In the genomic region with DNA sequence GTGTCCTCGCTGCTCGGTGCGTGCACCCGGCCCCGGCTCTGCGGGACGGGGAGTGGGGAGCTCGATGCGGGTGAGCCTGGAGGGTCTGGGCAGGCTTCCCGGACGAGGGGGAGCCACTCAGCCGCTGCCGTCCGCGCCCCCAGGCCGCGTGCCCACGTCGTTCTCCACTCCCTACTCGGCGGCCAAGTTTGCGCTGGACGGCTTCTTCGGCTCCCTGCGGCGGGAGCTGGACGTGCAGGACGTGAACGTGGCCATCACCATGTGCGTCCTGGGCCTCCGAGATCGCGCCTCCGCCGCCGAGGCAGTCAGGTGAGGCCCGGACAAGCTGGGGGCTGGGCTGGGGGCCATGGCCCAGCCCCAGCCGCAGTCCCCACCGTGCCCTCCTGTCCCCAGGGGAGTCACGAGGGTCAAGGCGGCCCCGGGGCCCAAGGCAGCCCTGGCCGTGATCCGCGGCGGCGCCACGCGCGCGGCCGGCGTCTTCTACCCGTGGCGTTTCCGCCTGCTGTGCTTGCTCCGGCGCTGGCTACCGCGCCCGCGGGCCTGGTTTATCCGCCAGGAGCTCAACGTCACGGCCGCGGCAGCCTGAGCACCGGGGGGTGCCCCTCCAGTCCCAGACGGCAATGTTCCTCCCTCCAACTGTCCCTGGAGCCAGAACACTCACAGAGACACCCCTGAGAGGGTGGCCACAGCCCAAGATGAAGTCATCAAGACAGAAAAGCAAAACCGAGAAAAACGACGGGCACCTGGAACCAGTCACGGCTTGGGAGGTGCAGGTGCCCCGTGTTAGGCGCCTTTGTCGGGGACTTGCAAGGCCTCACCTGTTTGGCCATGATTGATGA, we compare ENCODE assay signal across 2 cellular contexts.
A peak's percentile ranks its signal among the peaks of the same experiment; 100 is the strongest.
TF ChIP-seq lines count a peak whose summit lies in the region.

No MANE protein-coding gene starts in this region.

TF ChIP-seq in A549, 52 proteins besides CTCF, POLR2A, EP300 and RAD21:
- TF ChIP-seq, protein P1, sequence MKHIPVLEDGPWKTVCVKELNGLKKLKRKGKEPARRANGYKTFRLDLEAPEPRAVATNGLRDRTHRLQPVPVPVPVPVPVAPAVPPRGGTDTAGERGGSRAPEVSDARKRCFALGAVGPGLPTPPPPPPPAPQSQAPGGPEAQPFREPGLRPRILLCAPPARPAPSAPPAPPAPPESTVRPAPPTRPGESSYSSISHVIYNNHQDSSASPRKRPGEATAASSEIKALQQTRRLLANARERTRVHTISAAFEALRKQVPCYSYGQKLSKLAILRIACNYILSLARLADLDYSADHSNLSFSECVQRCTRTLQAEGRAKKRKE (CRISPR knock-in tag; IDR thresholded peaks at IDR 0.05; ENCODE audit: low read depth) = no peak
- peak; percentile 98 for TF ChIP-seq ZFP36 (IDR thresholded peaks at IDR 0.05; ENCODE audit: borderline replicate concordance, partially characterized antibody)

TF ChIP-seq in IMR-90, 13 proteins besides CTCF, POLR2A, EP300 and RAD21:
- TF ChIP-seq MAFK (IDR thresholded peaks at IDR 0.05; ENCODE audit: low read depth, low read length) (no peak), FOS (IDR thresholded peaks at IDR 0.05; ENCODE audit: low read depth, low read length) (no peak), MXI1 (IDR thresholded peaks at IDR 0.05; ENCODE audit: borderline replicate concordance, low read depth, low read length) (no peak), NFE2L2 (IDR thresholded peaks at IDR 0.05; ENCODE audit: low read depth, low read length) (no peak), CHD1 (IDR thresholded peaks at IDR 0.05; ENCODE audit: low read depth, low read length) (no peak), CEBPB (IDR thresholded peaks at IDR 0.05; ENCODE audit: low read depth, low read length) (no peak), RCOR1 (IDR thresholded peaks at IDR 0.05; ENCODE audit: insufficient replicate concordance, low read length) (no peak), MAZ (IDR thresholded peaks at IDR 0.05; ENCODE audit: borderline replicate concordance, low read depth, low read length) (no peak), SMC3 (IDR thresholded peaks at IDR 0.05; ENCODE audit: low read depth, low read length) (no peak), BHLHE40 (IDR thresholded peaks at IDR 0.05; ENCODE audit: low read depth, low read length) (no peak), RFX5 (IDR thresholded peaks at IDR 0.05; ENCODE audit: low read depth, low read length) (no peak)
- TF ChIP-seq, protein P2, sequence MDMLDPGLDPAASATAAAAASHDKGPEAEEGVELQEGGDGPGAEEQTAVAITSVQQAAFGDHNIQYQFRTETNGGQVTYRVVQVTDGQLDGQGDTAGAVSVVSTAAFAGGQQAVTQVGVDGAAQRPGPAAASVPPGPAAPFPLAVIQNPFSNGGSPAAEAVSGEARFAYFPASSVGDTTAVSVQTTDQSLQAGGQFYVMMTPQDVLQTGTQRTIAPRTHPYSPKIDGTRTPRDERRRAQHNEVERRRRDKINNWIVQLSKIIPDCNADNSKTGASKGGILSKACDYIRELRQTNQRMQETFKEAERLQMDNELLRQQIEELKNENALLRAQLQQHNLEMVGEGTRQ (IDR thresholded peaks at IDR 0.05; ENCODE audit: low read depth, low read length) = no peak
- TF ChIP-seq, protein P3, sequence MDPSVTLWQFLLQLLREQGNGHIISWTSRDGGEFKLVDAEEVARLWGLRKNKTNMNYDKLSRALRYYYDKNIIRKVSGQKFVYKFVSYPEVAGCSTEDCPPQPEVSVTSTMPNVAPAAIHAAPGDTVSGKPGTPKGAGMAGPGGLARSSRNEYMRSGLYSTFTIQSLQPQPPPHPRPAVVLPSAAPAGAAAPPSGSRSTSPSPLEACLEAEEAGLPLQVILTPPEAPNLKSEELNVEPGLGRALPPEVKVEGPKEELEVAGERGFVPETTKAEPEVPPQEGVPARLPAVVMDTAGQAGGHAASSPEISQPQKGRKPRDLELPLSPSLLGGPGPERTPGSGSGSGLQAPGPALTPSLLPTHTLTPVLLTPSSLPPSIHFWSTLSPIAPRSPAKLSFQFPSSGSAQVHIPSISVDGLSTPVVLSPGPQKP (IDR thresholded peaks at IDR 0.05; ENCODE audit: borderline replicate concordance, low read depth, low read length) = no peak
